In genomic region chr9:100066539-100066938, GRCh38 we compare ENCODE assay signal across 9 cellular contexts. TPM values are rescaled to one million over a fixed set of nuclear protein-coding genes. Genes with fewer than 3 reads are reported as not detected.
DNase-seq lines count a peak whose midpoint lies in the region; ATAC-seq, FAIRE-seq and TF ChIP-seq lines count a peak whose summit lies in the region.
"Had no signal": no experiment of that assay in that cellular context is flagged by ENCODE, and none has a peak within 500 bp of the region (broad histone marks: within the 10 kb centered on the region; RNA-seq: fewer than 3 reads in every experiment).

No MANE protein-coding gene starts in this region.

- no peaks in the 10 kb centered on the region for H3K36me3 ChIP-seq in OCI-LY1 (ENCODE audit: insufficient read depth, low read length)

- H3K9me2 ChIP-seq in OCI-LY1 (ENCODE audit: low read depth, low read length), result no peaks in the 10 kb centered on the region

- no peak overlapping the region for H3K4me2 ChIP-seq in OCI-LY1 (ENCODE audit: low read length)

- no peaks in the 10 kb centered on the region for H3K27me3 ChIP-seq in OCI-LY1 (ENCODE audit: insufficient read depth, low read length)

- H3K9me3 ChIP-seq in OCI-LY1 (ENCODE audit: low read length), result no peaks in the 10 kb centered on the region

- H3K9ac ChIP-seq in OCI-LY1 (ENCODE audit: low read length), result no peak overlapping the region

- no peak overlapping the region for H2AFZ ChIP-seq in OCI-LY1 (ENCODE audit: low read length)

- peaks cover 43% of the 10 kb centered on the region for H3K79me2 ChIP-seq in OCI-LY1 (ENCODE audit: insufficient read depth, low read length)

- no peak overlapping the region for H3K4me3 ChIP-seq in OCI-LY1 (ENCODE audit: low read depth, low read length, poor library complexity, severe bottlenecking)

- DNase-seq in GM12892 (ENCODE audit: insufficient read length) (no peak), medulla oblongata (ENCODE audit: extremely low spot score) (peak; percentile 21), DMS79 treated with DMSO at 0.1 percent for 48 hours (lab: John Stamatoyannopoulos, UW) (no peak), GOT3 (lab: John Stamatoyannopoulos, UW) (no peak)
- DNase-seq in stimulated activated CD4-positive, alpha-beta T cell treated with anti-CD3 and anti-CD28 coated beads, Interleukin-4, amount 100 ng/mL, for 1 hour, result no peak
- no peak for DNase-seq in stimulated activated naive CD8-positive, alpha-beta T cell treated with anti-CD3 and anti-CD28 coated beads, Interleukin-15, Interleukin-2, amounts not matched to agents 100 U/mL and 50 U/mL, for 24 hours

- no peaks in the 10 kb centered on the region for H3F3A ChIP-seq in OCI-LY1 (ENCODE audit: insufficient read depth, low read length)

- no peaks in the 10 kb centered on the region for H4K20me1 ChIP-seq in OCI-LY1 (ENCODE audit: insufficient read depth, low read length)

- TF ChIP-seq POLR2A in GM12892 (IDR thresholded peaks at IDR 0.05; ENCODE audit: low read depth, low read length), result no peak

- peak; percentile 44 for FAIRE-seq in GM12892 (lab: Jason Lieb, UNC)
- FAIRE-seq: bronchial epithelial cell had no signal

- H3K27ac ChIP-seq in OCI-LY1 (ENCODE audit: low read depth, low read length, poor library complexity, severe bottlenecking), result peak overlapping the region; percentile 31

- peaks cover 12% of the 10 kb centered on the region for H3K4me1 ChIP-seq in OCI-LY1 (ENCODE audit: insufficient read depth, low read length, severe bottlenecking)

- TF ChIP-seq CTCF in OCI-LY1 (IDR thresholded peaks at IDR 0.05; ENCODE audit: low read length), result no peak

- peak; percentile 92 for ATAC-seq in HG02588 (IDR thresholded peaks at IDR 0.05; ENCODE audit: unreplicated experiment)
- no peak for ATAC-seq in stimulated activated naive CD8-positive, alpha-beta T cell treated with anti-CD3 and anti-CD28 coated beads, Interleukin-15, Interleukin-2, amounts not matched to agents 100 U/mL and 50 U/mL, for 24 hours

RNA-seq across cellular contexts. Expression of gene ERP44, which starts 32.3 kb away (rescaled TPM):
- polyA plus RNA-seq in GM12892 (2012; ENCODE audit: missing spikeins), result 19.1 TPM

RNA-seq across cellular contexts. Expression of gene INVS, which starts 32.5 kb away (rescaled TPM):
- polyA plus RNA-seq in GM12892 (2012; ENCODE audit: missing spikeins), result 12.4 TPM
